Comparison of ENCODE assay signal across 8 cellular contexts in genomic region chr2:157897106-157897971, GRCh38. TPM values are rescaled to one million over a fixed set of nuclear protein-coding genes. Genes with fewer than 3 reads are reported as not detected.
DNase-seq lines count a peak whose midpoint lies in the region; ATAC-seq and TF ChIP-seq lines count a peak whose summit lies in the region.

No MANE protein-coding gene starts in this region.

- H3K4me1 ChIP-seq in urinary bladder (ENCODE audit: insufficient read depth) (no peaks in the 10 kb centered on the region), right atrium auricular region (peaks cover 0 to 6% of the 10 kb centered on the region in 2 donors)

- TF ChIP-seq CTCF in right atrium auricular region (IDR thresholded peaks at IDR 0.05): no peak

- H3K27ac ChIP-seq in urinary bladder (ENCODE audit: low read depth) (peak overlapping the region; percentile 43), right atrium auricular region (no peak overlapping the region)

- H3K36me3 ChIP-seq in urinary bladder (ENCODE audit: insufficient read depth) (no peaks in the 10 kb centered on the region), right atrium auricular region (no peaks in the 10 kb centered on the region)

- peak; percentile 41 for ATAC-seq in HG03575 (IDR thresholded peaks at IDR 0.05; ENCODE audit: extremely low read depth, insufficient number of reproducible peaks, low FRiP score, unreplicated experiment)

- peak; percentile 57 for DNase-seq in stimulated activated CD4-positive, alpha-beta T cell treated with anti-CD3 and anti-CD28 coated beads, Interleukin-15, amount 100 ng/mL, for 24 hours
- no peak for DNase-seq in stimulated activated CD4-positive, alpha-beta T cell treated with anti-CD3 and anti-CD28 coated beads, Interleukin-12 subunit alpha, Interleukin-12 subunit beta, amount 100 ng/mL, for 4 hours
- DNase-seq in activated effector memory CD4-positive, alpha-beta T cell treated with Interleukin-2 at 50 U/mL for 16 hours: peak; percentile 31
- DNase-seq in right atrium auricular region (ENCODE audit: low spot score): no peak
- DNase-seq in NCI-H2171 (lab: John Stamatoyannopoulos, UW): no peak
- no peak for DNase-seq in NCI-H345 treated with DMSO at 0.1 percent for 48 hours (lab: John Stamatoyannopoulos, UW; ENCODE audit: unreplicated experiment)

- H3K9me3 ChIP-seq in right atrium auricular region: no peaks in the 10 kb centered on the region

- H3K27me3 ChIP-seq in right atrium auricular region: no peaks in the 10 kb centered on the region

- 87% methylated on average over 4 of the region's 4 CpGs for WGBS in urinary bladder

- H3K4me3 ChIP-seq in urinary bladder (ENCODE audit: low read depth, low read length): no peak overlapping the region
- no peak overlapping the region for H3K4me3 ChIP-seq in right atrium auricular region

RNA-seq across cellular contexts. Expression of gene ACVR1, which starts 21.2 kb away (rescaled TPM):
- total RNA-seq in urinary bladder (25.1 TPM), right atrium auricular region (10 to 100 TPM; 34.5 to 36.8 TPM)
- polyA plus RNA-seq in urinary bladder: 29.7 TPM

Comparison
In these comparisons a context has a peak if more than half of its experiments do, and no peak if none do; other contexts are left out.
1. DNase-seq: peak in stimulated activated CD4-positive, alpha-beta T cell treated with anti-CD3 and anti-CD28 coated beads, Interleukin-15, amount 100 ng/mL, for 24 hours (single experiment) and activated effector memory CD4-positive, alpha-beta T cell treated with Interleukin-2 at 50 U/mL for 16 hours (single experiment); none in stimulated activated CD4-positive, alpha-beta T cell treated with anti-CD3 and anti-CD28 coated beads, Interleukin-12 subunit alpha, Interleukin-12 subunit beta, amount 100 ng/mL, for 4 hours (single experiment), right atrium auricular region (single experiment), NCI-H2171 (single experiment) and NCI-H345 treated with DMSO at 0.1 percent for 48 hours (single experiment).